ENCODE assay signal across 8 cellular contexts in genomic region chr3:170044795-170045244, GRCh38. TPM values are rescaled to one million over a fixed set of nuclear protein-coding genes. Genes with fewer than 3 reads are reported as not detected.
DNase-seq lines count a peak whose midpoint lies in the region; ATAC-seq, FAIRE-seq and TF ChIP-seq lines count a peak whose summit lies in the region.

No MANE protein-coding gene starts in this region.

- H3K9me3 Mint-ChIP-seq in Calu3 (ENCODE audit: low read depth, unreplicated experiment): no peaks in the 10 kb centered on the region

- no peak for TF ChIP-seq RAD21 in GM12878 (IDR thresholded peaks at IDR 0.05; ENCODE audit: insufficient read depth, low read depth, low read length)

- peaks cover 56% of the 10 kb centered on the region for H3K4me1 Mint-ChIP-seq in Calu3 (ENCODE audit: low read depth, unreplicated experiment)

- TF ChIP-seq EP300 in GM12878 (IDR thresholded peaks at IDR 0.05; ENCODE audit: borderline replicate concordance in 1 of 2, control insufficient read depth in 1 of 2, low read depth in 2 of 2, low read length in 2 of 2): peak; percentile 71 to 89; a peak in 3 of 4 replicates

- BruUV-seq in Calu3 (replicated peaks; lab: Mats Ljungman, UMichigan) (no TSS peak), GM12878 (replicated peaks; lab: Mats Ljungman, UMichigan) (no TSS peak)

- CTCF ChIA-PET in Calu3 (lab: Charles Lee) (interaction anchor here (0.7 kb wide), 1 partner anchor 254 kb away, joined by 3 read pairs; no protein-coding TSS in a partner anchor), GM12878 (lab: Yijun Ruan, JAX) (interaction anchor here (0.9 to 1.6 kb wide), 6 partner anchors 9 to 285 kb away, joined by 3 to 6 read pairs (median 4); no protein-coding TSS in a partner anchor)

- POLR2A ChIA-PET in GM12878 (lab: Charles Lee): no interaction called here

- SMC1A ChIA-PET in GM12878 (lab: Charles Lee; ENCODE audit: uncharacterized antibody, unreplicated experiment): interaction anchor here (0.5 to 2.4 kb wide), 7 partner anchors 9 to 112 kb away, joined by 3 to 9 read pairs (median 4); partner anchors contain the start of gene SEC62

- peak overlapping the region; percentile 63 for H3K27ac Mint-ChIP-seq in Calu3 (ENCODE audit: unreplicated experiment)

- peaks cover 12% of the 10 kb centered on the region for H3K36me3 Mint-ChIP-seq in Calu3 (ENCODE audit: insufficient read depth, unreplicated experiment)

- TF ChIP-seq CTCF in Calu3 (IDR thresholded peaks at IDR 0.05; ENCODE audit: unreplicated experiment) (no peak), GM12878 (IDR thresholded peaks at IDR 0.05 in 2 of 3, conservative IDR thresholded peaks at IDR 0.05 in 1 of 3; ENCODE audit: control insufficient read depth in 2 of 3, extremely low read depth in 1 of 3, insufficient read depth in 1 of 3, low read depth in 3 of 3, low read length in 3 of 3) (no peak), BE2C (IDR thresholded peaks at IDR 0.05; ENCODE audit: low read depth, low read length) (no peak), esophagus squamous epithelium (IDR thresholded peaks at IDR 0.05) (no peak)

- peaks cover 43% of the 10 kb centered on the region for H3K4me1 ChIP-seq in GM12878 (ENCODE audit: control insufficient read depth, insufficient read depth, low read length)
- no peaks in the 10 kb centered on the region for H3K4me1 ChIP-seq in BE2C
- H3K4me1 ChIP-seq in esophagus squamous epithelium: peaks cover 0 to 18% (median 3%) of the 10 kb centered on the region in 3 donors

- ATAC-seq in GM19395 (IDR thresholded peaks at IDR 0.05; ENCODE audit: unreplicated experiment) (peak; percentile 78), HG03354 (IDR thresholded peaks at IDR 0.05; ENCODE audit: poor library complexity, severe bottlenecking, unreplicated experiment) (peak; percentile 80), GM12878 (peak; percentile 77)

- H2AFZ ChIP-seq in GM12878 (ENCODE audit: control insufficient read depth, low read depth, low read length): no peak overlapping the region

- H3K27ac ChIP-seq in GM12878 (ENCODE audit: control insufficient read depth, insufficient read depth): peak overlapping the region; percentile 95
- H3K27ac ChIP-seq in esophagus squamous epithelium: peak overlapping the region in 2 of 4 donors; percentile 33 to 68

- peaks cover 0 to 4% of the 10 kb centered on the region in 2 experiments; a peak in 2 of 4 replicates for H3K27me3 ChIP-seq in GM12878 (replicated peaks in 1 of 2; ENCODE audit: control insufficient read depth in 2 of 2, insufficient read depth in 2 of 2, low read length in 1 of 2)
- H3K27me3 ChIP-seq in BE2C: peaks cover 19% of the 10 kb centered on the region
- peaks cover 0 to 30% (median 0%) of the 10 kb centered on the region in 4 donors for H3K27me3 ChIP-seq in esophagus squamous epithelium

- peak overlapping the region; percentile 66 for H3K9ac ChIP-seq in GM12878 (ENCODE audit: control insufficient read depth, insufficient read depth, low read length)

- H4K20me1 ChIP-seq in GM12878 (ENCODE audit: control insufficient read depth, insufficient read depth): no peaks in the 10 kb centered on the region

- no peaks in the 10 kb centered on the region for H3K27me3 Mint-ChIP-seq in Calu3 (ENCODE audit: unreplicated experiment)

- FAIRE-seq in GM12878 (lab: Jason Lieb, UNC): peak; percentile 66

- no peaks in the 10 kb centered on the region for H3K9me3 ChIP-seq in GM12878 (replicated peaks; ENCODE audit: control insufficient read depth, insufficient read depth, low read length)
- no peaks in the 10 kb centered on the region for H3K9me3 ChIP-seq in BE2C
- no peaks in the 10 kb centered on the region for H3K9me3 ChIP-seq in esophagus squamous epithelium

- intact Hi-C loops in Calu3 (cut with micrococcal nuclease; ENCODE audit: unreplicated experiment) (loop anchor here (5.0 kb wide), 1 partner anchor 273 kb away; the partner anchor contains the start of gene MYNN), GM12878 (cut with micrococcal nuclease; ENCODE audit: unreplicated experiment) (no loop called here), esophagus squamous epithelium (cut with DNase I) (no loop called here)

- TF ChIP-seq POLR2A in GM12878 (IDR thresholded peaks at IDR 0.05; ENCODE audit: low read depth, low read length) (peak; percentile 60; the same call in 1 of the 2 replicates), esophagus squamous epithelium (IDR thresholded peaks at IDR 0.05) (no peak)

- H3K4me3 ChIP-seq in GM12878 (peak overlapping the region; percentile 53; the same call in 1 of the 2 replicates), BE2C (ENCODE audit: low read depth, low read length) (no peak overlapping the region), esophagus squamous epithelium (no peak overlapping the region)

- in situ Hi-C loops in GM12878 (cut with MboI): loop anchor here (25.0 kb wide), 1 partner anchor 908 kb away; no protein-coding TSS in a partner anchor

- RAD21 ChIA-PET in GM12878 (lab: Charles Lee; ENCODE audit: unreplicated experiment): interaction anchor here (1.1 kb wide), 1 partner anchor 9 kb away, joined by 6 read pairs; no protein-coding TSS in a partner anchor

- DNase-seq in Calu3 (no peak), GM12878 (ENCODE audit: low read depth, low spot score) (peak; percentile 91), BE2C (no peak), NCI-H748 treated with DMSO at 0.1 percent for 48 hours (lab: John Stamatoyannopoulos, UW) (no peak), esophagus squamous epithelium (lab: John Stamatoyannopoulos, UW) (no peak), NCI-H1092 treated with DMSO at 0.1 percent for 48 hours (lab: John Stamatoyannopoulos, UW) (no peak)

- peak overlapping the region; percentile 62 for H3K4me2 ChIP-seq in GM12878 (ENCODE audit: control insufficient read depth, insufficient read depth)

- H3K4me3 Mint-ChIP-seq in Calu3 (ENCODE audit: low read depth, unreplicated experiment): peak overlapping the region; percentile 60

- H3K79me2 ChIP-seq in GM12878 (ENCODE audit: control insufficient read depth, insufficient read depth, low read length): peaks cover 72% of the 10 kb centered on the region

- peaks cover 0 to 17% of the 10 kb centered on the region in 2 experiments; a peak in 1 of 4 replicates for H3K36me3 ChIP-seq in GM12878 (ENCODE audit: control insufficient read depth in 2 of 2, insufficient read depth in 2 of 2, low read length in 1 of 2)
- H3K36me3 ChIP-seq in BE2C: no peaks in the 10 kb centered on the region
- no peaks in the 10 kb centered on the region for H3K36me3 ChIP-seq in esophagus squamous epithelium

- WGBS in GM12878 (ENCODE audit: insufficient coverage, insufficient replicate concordance, low lambda C conversion rate, missing lambda C conversion rate): under 1% methylated on average over 8 of the region's 8 CpGs
- 64 to 80% methylated on average over 7 to 8 of the region's 8 CpGs for WGBS in esophagus squamous epithelium, 2 donors

TF ChIP-seq in GM12878, 131 proteins besides CTCF, POLR2A, EP300 and RAD21 (continues in another document):
- TF ChIP-seq PML (IDR thresholded peaks at IDR 0.05; ENCODE audit: low read length): no peak; the same call in 1 of the 2 replicates
- TF ChIP-seq SP1 (IDR thresholded peaks at IDR 0.05; ENCODE audit: low read depth, low read length): peak; percentile 65
- peak; percentile 92 for TF ChIP-seq IKZF1 (conservative IDR thresholded peaks at IDR 0.05)

RNA-seq across cellular contexts. Expression of gene GPR160, which starts 7.0 kb away (rescaled TPM):
- total RNA-seq in Calu3 (2022): 48.6 and 53.8 TPM in 2 replicates
- 1.5 and 1.7 TPM in 2 replicates for total RNA-seq in GM12878 (2013; cell fraction: nucleolus; rRNA removed)
- total RNA-seq in GM12878 (2014; rRNA removed): 35.6 and 35.9 TPM in 2 replicates
- 36.3 and 36.4 TPM in 2 replicates for total RNA-seq in GM12878 (2014; rRNA removed; fragmentation: Illumina TruSeq; extraction: Trizol)
- total RNA-seq in GM12878 (2021): 21.7 and 24.6 TPM in 2 replicates
- polyA plus RNA-seq in GM12878 (2011; ENCODE audit: low read depth): 32.9 TPM
- 1.2 and 2.2 TPM in 2 replicates for polyA plus RNA-seq in GM12878 (2011; rRNA removed)
- 0.30 and 0.42 TPM in 2 replicates for polyA plus RNA-seq in GM12878 (2011; cell fraction: cytosol; rRNA removed)
- 0.44 and 0.49 TPM in 2 replicates for polyA plus RNA-seq in GM12878 (2011; cell fraction: nucleus; rRNA removed)
- polyA plus RNA-seq in GM12878 (2012): 80.9 and 93.7 TPM in 2 replicates
- polyA plus RNA-seq in GM12878 (2014; fragmentation: Illumina TruSeq; extraction: Trizol): 41.9 and 44.1 TPM in 2 replicates
- polyA plus RNA-seq in GM12878 (2014; fragmentation: Nextera tagmentation; extraction: Ambion mirVana): 10 to 100 TPM in 1 of 2 experiments, 1 to 10 TPM in 1; 8.8 to 14.4 TPM
- polyA plus RNA-seq in GM12878 (2014; rRNA removed): 25.9 and 28.2 TPM in 2 replicates
- 10 to 100 TPM; 53.9 to 57.7 TPM for polyA plus RNA-seq in GM12878 (2016; fragmentation: Nextera tagmentation; extraction: Ambion mirVana)
- 0.41 and 0.80 TPM in 2 replicates for polyA minus RNA-seq in GM12878 (2011; rRNA and poly(A)+ RNA removed)
- polyA minus RNA-seq in GM12878 (2011; cell fraction: cytosol; rRNA and poly(A)+ RNA removed): 0.73 and 1.6 TPM in 2 replicates
- polyA minus RNA-seq in GM12878 (2011; cell fraction: nucleus; rRNA and poly(A)+ RNA removed): 0.36 and 0.86 TPM in 2 replicates
- polyA plus RNA-seq in BE2C (2012; ENCODE audit: insufficient read depth, insufficient read length, low read depth): not detected
- total RNA-seq in esophagus squamous epithelium: 1 to 10 TPM in 3 of 4 donors, under 1 TPM in 1; 0.88 to 4.5 (median 2.9) TPM
